Comparison of ENCODE assay signal across 30 cellular contexts in genomic region chr5:147898875-147899401, GRCh38. TPM values are rescaled to one million over a fixed set of nuclear protein-coding genes. Genes with fewer than 3 reads are reported as not detected.
DNase-seq lines count a peak whose midpoint lies in the region; ATAC-seq and TF ChIP-seq lines count a peak whose summit lies in the region.
"Had no signal": no experiment of that assay in that cellular context is flagged by ENCODE, and none has a peak within 500 bp of the region (broad histone marks: within the 10 kb centered on the region; RNA-seq: fewer than 3 reads in every experiment).

No MANE protein-coding gene starts in this region.

- CTCF ChIA-PET in mammary epithelial cell (lab: Charles Lee; ENCODE audit: low non-redundant PET): interaction anchor here (0.6 kb wide), 1 partner anchor 121 kb away, joined by 3 read pairs; no protein-coding TSS in a partner anchor

- H3K36me3 ChIP-seq in mammary epithelial cell (ENCODE audit: insufficient read depth, low read length) (no peaks in the 10 kb centered on the region), osteoblast (ENCODE audit: insufficient read depth, low read length) (no peaks in the 10 kb centered on the region), mucosa of descending colon (ENCODE audit: low read depth) (no peaks in the 10 kb centered on the region), mesenchymal stem cell (ENCODE audit: control insufficient read depth in 1 of 2, insufficient read depth in 2 of 2, low read depth in 1 of 2, low read length in 2 of 2) (no peaks in the 10 kb centered on the region)
- H3K36me3 ChIP-seq: left ventricle myocardium inferior, upper lobe of right lung had no signal

- H3K18ac ChIP-seq in mesenchymal stem cell (ENCODE audit: low read depth in 1 of 2, low read length in 2 of 2): no peak overlapping the region

- no peaks in the 10 kb centered on the region for H3K9me3 Mint-ChIP-seq in immature natural killer cell
- H3K9me3 Mint-ChIP-seq: activated T-cell treated with anti-CD3 and anti-CD28 coated beads, Interleukin-2, amount 50 U/mL, for 24 hours; neural crest cell; stimulated activated naive CD8-positive, alpha-beta T cell treated with anti-CD3 and anti-CD28 coated beads, Interleukin-15, Interleukin-2, amounts not matched to agents 100 ng/mL and 50 ng/mL, for 24 hours had no signal

- H4K91ac ChIP-seq in mesenchymal stem cell (ENCODE audit: low read length): no peak overlapping the region

- H2BK120ac ChIP-seq in mesenchymal stem cell (ENCODE audit: low read depth, low read length): no peak overlapping the region

- ATAC-seq in mucosa of descending colon: no peak
- no peak for ATAC-seq in HG02763 (IDR thresholded peaks at IDR 0.05; ENCODE audit: unreplicated experiment)
- ATAC-seq: activated CD4-positive, CD25-positive, alpha-beta regulatory T cell treated with anti-CD3 and anti-CD28 coated beads, Interleukin-2, amount 50 U/mL, for 24 hours; activated CD8-positive, alpha-beta T cell treated with anti-CD3 and anti-CD28 coated beads, Interleukin-2, amount 10 ng/mL, durations not matched to agents 7 days and 5 days; upper lobe of right lung had no signal

- H2AFZ ChIP-seq in mammary epithelial cell (ENCODE audit: low read depth, low read length): peak overlapping the region; percentile 46
- H2AFZ ChIP-seq in osteoblast (ENCODE audit: low read length): no peak overlapping the region
- no peak overlapping the region for H2AFZ ChIP-seq in mesenchymal stem cell (ENCODE audit: low read depth, low read length)

- H2BK5ac ChIP-seq in mesenchymal stem cell (ENCODE audit: low read depth, low read length, poor library complexity, severe bottlenecking): no peak overlapping the region

- no peak overlapping the region for H2BK15ac ChIP-seq in mesenchymal stem cell (ENCODE audit: low read depth, poor library complexity, severe bottlenecking)

- H3K4me2 ChIP-seq in mammary epithelial cell (ENCODE audit: insufficient read depth, low read depth, low read length): peak overlapping the region; percentile 30
- peak overlapping the region; percentile 19 for H3K4me2 ChIP-seq in osteoblast (ENCODE audit: insufficient read depth, low read length)
- no peak overlapping the region for H3K4me2 ChIP-seq in mesenchymal stem cell (ENCODE audit: low read length, poor library complexity, severe bottlenecking)

- no peak for TF ChIP-seq CTCF in mammary epithelial cell (conservative IDR thresholded peaks at IDR 0.05 in 1 of 2, IDR thresholded peaks at IDR 0.05 in 1 of 2; ENCODE audit: extremely low read depth in 1 of 2, insufficient read depth in 1 of 2, low read depth in 1 of 2, low read length in 2 of 2)
- no peak for TF ChIP-seq CTCF in osteoblast (IDR thresholded peaks at IDR 0.05; ENCODE audit: extremely low read depth, low read depth, low read length)
- TF ChIP-seq CTCF in mucosa of descending colon (IDR thresholded peaks at IDR 0.05): no peak

- H3K27ac Mint-ChIP-seq in immature natural killer cell: no peak overlapping the region
- H3K27ac Mint-ChIP-seq: activated CD8-positive, alpha-beta T cell treated with anti-CD3 and anti-CD28 coated beads, Interleukin-2, amount 10 ng/mL, durations not matched to agents 7 days and 5 days; activated T-cell treated with anti-CD3 and anti-CD28 coated beads, Interleukin-2, amount 50 U/mL, for 24 hours; progenitor cell of endocrine pancreas; stimulated activated naive CD8-positive, alpha-beta T cell treated with anti-CD3 and anti-CD28 coated beads, Interleukin-15, Interleukin-2, amounts not matched to agents 100 ng/mL and 50 ng/mL, for 24 hours had no signal

- no peak overlapping the region for H3K23ac ChIP-seq in mesenchymal stem cell (ENCODE audit: low read length in 2 of 2)

- no peak overlapping the region for H3K4me3 Mint-ChIP-seq in immature natural killer cell
- H3K4me3 Mint-ChIP-seq: activated CD8-positive, alpha-beta T cell treated with anti-CD3 and anti-CD28 coated beads, Interleukin-2, amount 10 ng/mL, durations not matched to agents 7 days and 5 days; activated T-cell treated with anti-CD3 and anti-CD28 coated beads, Interleukin-2, amount 50 U/mL, for 24 hours; neural crest cell; stimulated activated naive CD8-positive, alpha-beta T cell treated with anti-CD3 and anti-CD28 coated beads, Interleukin-15, Interleukin-2, amounts not matched to agents 100 ng/mL and 50 ng/mL, for 24 hours had no signal

- no peak overlapping the region for H3K4ac ChIP-seq in mesenchymal stem cell (ENCODE audit: low read depth in 1 of 2, low read length in 2 of 2)

- peak overlapping the region; percentile 64 for H3K27ac ChIP-seq in mammary epithelial cell (ENCODE audit: insufficient read depth, low read depth, low read length)
- H3K27ac ChIP-seq in osteoblast (ENCODE audit: low read depth, low read length): peak overlapping the region; percentile 51
- H3K27ac ChIP-seq in mesenchymal stem cell (ENCODE audit: low read length, poor library complexity, severe bottlenecking): no peak overlapping the region
- H3K27ac ChIP-seq: C4-2B, left ventricle myocardium inferior, upper lobe of right lung had no signal

- no peak overlapping the region for H3K9ac ChIP-seq in mammary epithelial cell (ENCODE audit: insufficient read depth, low read length)
- no peak overlapping the region for H3K9ac ChIP-seq in mesenchymal stem cell (ENCODE audit: low read length)
- H3K9ac ChIP-seq: SK-N-SH had no signal

- dilution Hi-C loops in mammary epithelial cell (cut with HindIII; ENCODE audit: low sequenced_read_pairs): no loop called here

- H4K20me1 ChIP-seq in mammary epithelial cell (ENCODE audit: insufficient read depth, low read length) (no peaks in the 10 kb centered on the region), osteoblast (ENCODE audit: insufficient read depth, low read length) (no peaks in the 10 kb centered on the region)

- DNase-seq in A172 (ENCODE audit: low spot score) (peak; percentile 58), LoVo (ENCODE audit: low spot score) (peak; percentile 64), mammary epithelial cell (peak; percentile 87), osteoblast (ENCODE audit: insufficient read length, low spot score, missing footprints) (no peak), mucosa of descending colon (no peak), mesenchymal stem cell (no peak), immature natural killer cell (no peak)
- DNase-seq: activated CD8-positive, alpha-beta T cell treated with anti-CD3 and anti-CD28 coated beads, Interleukin-2, amount 10 ng/mL, durations not matched to agents 7 days and 5 days; activated naive CD4-positive, alpha-beta T cell treated with Interleukin-2 at 50 U/mL for 16 hours; activated T-cell treated with anti-CD3 and anti-CD28 coated beads, Interleukin-2, amount 50 U/mL, for 24 hours; amniotic stem cell; DMS 273 treated with DMSO at 0.1 percent for 48 hours; effector CD8-positive, alpha-beta T cell; glutamatergic neuron; left ventricle myocardium inferior; MV-4-11; NCI-H1694 treated with DMSO at 0.1 percent for 48 hours; NCI-H774; SK-N-SH; upper lobe of right lung had no signal

- H4K8ac ChIP-seq in mesenchymal stem cell (ENCODE audit: low read length): no peak overlapping the region

- H3K27me3 Mint-ChIP-seq in immature natural killer cell (ENCODE audit: low read depth in 3 of 3): peaks cover 0 to 5% (median 2%) of the 10 kb centered on the region in 3 donors
- H3K27me3 Mint-ChIP-seq: progenitor cell of endocrine pancreas had no signal

- H3K27me3 ChIP-seq in mammary epithelial cell (ENCODE audit: insufficient read depth, low read length) (no peaks in the 10 kb centered on the region), osteoblast (ENCODE audit: insufficient read depth, low read length) (no peaks in the 10 kb centered on the region), mesenchymal stem cell (ENCODE audit: control insufficient read depth in 1 of 2, insufficient read depth in 1 of 2, low read length in 2 of 2) (no peaks in the 10 kb centered on the region)
- H3K27me3 ChIP-seq: upper lobe of right lung had no signal

- 72% methylated on average over 3 of the region's 3 CpGs for WGBS in mammary epithelial cell (ENCODE audit: low coverage, missing lambda C conversion rate)
- WGBS in mesenchymal stem cell: 100% methylated on average over 3 of the region's 3 CpGs

- no peak overlapping the region for H2AK5ac ChIP-seq in mesenchymal stem cell (ENCODE audit: low read length, severe bottlenecking)

- TSS peak; percentile 95 for BruUV-seq in mammary epithelial cell (replicated peaks; lab: Mats Ljungman, UMichigan)

- no peaks in the 10 kb centered on the region for H3K36me3 Mint-ChIP-seq in immature natural killer cell

- H3K14ac ChIP-seq in mesenchymal stem cell (ENCODE audit: low read length in 2 of 2): no peak overlapping the region

- no peaks in the 10 kb centered on the region for H3K4me1 Mint-ChIP-seq in immature natural killer cell
- H3K4me1 Mint-ChIP-seq: neural crest cell had no signal

- in situ Hi-C loops in mammary epithelial cell (cut with MboI; ENCODE audit: low sequenced_read_pairs in 2 of 2): no loop called here

- H2BK12ac ChIP-seq in mesenchymal stem cell (ENCODE audit: low read length in 2 of 2): no peak overlapping the region

- H3K9me3 ChIP-seq in mammary epithelial cell (replicated peaks; ENCODE audit: insufficient read depth, low read length): no peaks in the 10 kb centered on the region
- H3K9me3 ChIP-seq in osteoblast (ENCODE audit: low read depth, low read length): no peaks in the 10 kb centered on the region
- no peaks in the 10 kb centered on the region for H3K9me3 ChIP-seq in mucosa of descending colon
- H3K9me3 ChIP-seq in mesenchymal stem cell (ENCODE audit: control insufficient read depth, low read length): no peaks in the 10 kb centered on the region
- H3K9me3 ChIP-seq: left ventricle myocardium inferior, SK-N-SH, upper lobe of right lung had no signal

- H3K4me3 ChIP-seq in mammary epithelial cell (replicated peaks in 1 of 3; ENCODE audit: insufficient read depth in 1 of 3, low read depth in 2 of 3, low read length in 3 of 3): no peak overlapping the region
- no peak overlapping the region for H3K4me3 ChIP-seq in osteoblast (ENCODE audit: insufficient read depth, low read length)
- H3K4me3 ChIP-seq in mucosa of descending colon: no peak overlapping the region
- H3K4me3 ChIP-seq in mesenchymal stem cell (ENCODE audit: insufficient read depth in 1 of 2, low read depth in 1 of 2, low read length in 2 of 2): no peak overlapping the region
- H3K4me3 ChIP-seq: left ventricle myocardium inferior, upper lobe of right lung had no signal

- peaks cover 18% of the 10 kb centered on the region for H3K4me1 ChIP-seq in mammary epithelial cell (ENCODE audit: insufficient read depth, low read length)
- peaks cover 8% of the 10 kb centered on the region for H3K4me1 ChIP-seq in osteoblast (ENCODE audit: insufficient read depth, low read length)
- no peaks in the 10 kb centered on the region for H3K4me1 ChIP-seq in mucosa of descending colon (ENCODE audit: low read depth)
- H3K4me1 ChIP-seq in mesenchymal stem cell (ENCODE audit: control insufficient read depth, insufficient read depth, low read depth, low read length): no peaks in the 10 kb centered on the region
- H3K4me1 ChIP-seq: upper lobe of right lung had no signal

- intact Hi-C loops in mammary epithelial cell (cut with micrococcal nuclease) (no loop called here), mucosa of descending colon (cut with DNase I, micrococcal nuclease) (no loop called here)

- no peaks in the 10 kb centered on the region for H3K79me2 ChIP-seq in mammary epithelial cell (ENCODE audit: insufficient read depth, low read length)
- H3K79me2 ChIP-seq in osteoblast (ENCODE audit: insufficient read depth, low read length): no peaks in the 10 kb centered on the region

- H3K79me1 ChIP-seq in mesenchymal stem cell (replicated peaks; ENCODE audit: low read length, poor library complexity, severe bottlenecking): no peaks in the 10 kb centered on the region

RNA-seq across cellular contexts. Expression of gene C5orf46, which starts 7.4 kb away (rescaled TPM):
- total RNA-seq in A172 (2014; rRNA removed; shearing (Covaris generic)): not detected in 2 replicates
- total RNA-seq in mammary epithelial cell (10 to 100 TPM in 1 of 2 donors, 1 to 10 TPM in 1; 1.0 to 17.8 TPM), osteoblast (not detected in 2 replicates), mucosa of descending colon (not detected)
- polyA plus RNA-seq in mammary epithelial cell (3.0 TPM), immature natural killer cell (not detected)
- polyA minus RNA-seq in mammary epithelial cell: not detected
- not detected for polyA plus RNA-seq in mesenchymal stem cell (2013, experiment 1 of 2)
- polyA plus RNA-seq in mesenchymal stem cell (2013, experiment 2 of 2): not detected
- total RNA-seq: A673; activated CD8-positive, alpha-beta T cell treated with anti-CD3 and anti-CD28 coated beads, Interleukin-2, amount 10 ng/mL, durations not matched to agents 7 days and 5 days; cerebellum; mucosa of gallbladder; neural crest cell; progenitor cell of endocrine pancreas; skeletal muscle tissue; upper lobe of right lung had no signal

RNA-seq across cellular contexts. Expression of gene SCGB3A2, which starts 20.4 kb away (rescaled TPM):
- total RNA-seq in A172 (2014; rRNA removed; shearing (Covaris generic)): not detected in 2 replicates
- total RNA-seq in mammary epithelial cell: not detected
- not detected for polyA plus RNA-seq in mammary epithelial cell
- not detected for polyA minus RNA-seq in mammary epithelial cell
- not detected in 2 replicates for total RNA-seq in osteoblast
- total RNA-seq in mucosa of descending colon: not detected
- not detected for polyA plus RNA-seq in mesenchymal stem cell (2013, experiment 1 of 2)
- not detected for polyA plus RNA-seq in mesenchymal stem cell (2013, experiment 2 of 2)
- not detected for polyA plus RNA-seq in immature natural killer cell
- total RNA-seq: A673; activated CD8-positive, alpha-beta T cell treated with anti-CD3 and anti-CD28 coated beads, Interleukin-2, amount 10 ng/mL, durations not matched to agents 7 days and 5 days; cerebellum; left ventricle myocardium inferior; mucosa of gallbladder; neural crest cell; progenitor cell of endocrine pancreas; skeletal muscle tissue had no signal
- polyA plus RNA-seq: SK-N-SH had no signal

Comparison
In these comparisons a context has a peak if more than half of its experiments do, and no peak if none do; other contexts are left out.
1. DNase-seq: peak in A172 (single experiment), LoVo (single experiment) and mammary epithelial cell (single experiment); none in osteoblast (single experiment), mucosa of descending colon (0 of 3), mesenchymal stem cell (single experiment) and immature natural killer cell (0 of 3).